ENCODE assay signal across 9 cellular contexts in the genomic region with DNA sequence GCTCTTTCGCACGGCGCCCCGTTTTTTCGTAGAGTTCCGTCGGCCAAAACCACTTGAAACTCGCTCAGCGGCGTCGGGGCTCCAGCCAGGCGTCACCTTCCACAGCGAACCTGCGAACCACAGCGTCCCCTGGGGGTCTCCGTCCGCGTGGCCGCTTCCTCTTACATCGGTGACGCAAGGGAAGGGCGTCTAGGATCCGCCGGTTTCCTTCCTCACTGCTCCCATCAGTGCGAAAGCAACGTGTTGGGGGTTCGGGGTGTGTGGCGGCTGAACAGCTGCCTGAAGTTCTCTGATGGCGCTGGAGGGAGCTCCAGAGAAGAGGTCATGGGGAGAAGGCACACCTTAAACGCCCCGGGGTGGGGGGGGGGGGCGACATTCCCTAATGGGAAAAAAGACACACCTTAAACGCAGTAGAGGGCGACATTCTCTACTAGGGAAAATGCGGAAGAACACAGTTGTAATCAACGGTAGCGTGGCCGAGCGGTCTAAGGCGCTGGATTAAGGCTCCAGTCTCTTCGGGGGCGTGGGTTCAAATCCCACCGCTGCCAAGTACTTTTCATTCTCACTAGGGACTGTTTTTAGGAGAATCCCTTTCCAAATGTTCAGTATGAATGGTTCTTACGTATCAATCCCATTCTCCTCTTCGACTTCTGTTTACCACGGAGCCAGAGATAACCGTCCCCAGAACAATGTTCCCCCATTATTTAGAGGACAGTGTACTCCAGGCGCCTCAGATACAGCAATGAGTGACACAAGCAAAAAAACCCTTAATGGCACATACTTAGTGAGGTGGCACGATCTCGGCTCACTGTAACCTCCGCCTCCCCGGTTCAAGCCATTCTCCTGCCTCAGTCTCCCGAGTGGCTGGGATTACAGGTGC. TPM values are rescaled to one million over a fixed set of nuclear protein-coding genes. Genes with fewer than 3 reads are reported as not detected.
A peak's percentile ranks its signal among the peaks of the same experiment; 100 is the strongest.
DNase-seq lines count a peak whose midpoint lies in the region; ATAC-seq, FAIRE-seq and TF ChIP-seq lines count a peak whose summit lies in the region.
"Had no signal": no experiment of that assay in that cellular context is flagged by ENCODE, and none has a peak within 500 bp of the region (broad histone marks: within the 10 kb centered on the region; RNA-seq: fewer than 3 reads in every experiment).

No MANE protein-coding gene starts in this region.

- H3K4me1 ChIP-seq in HUES64 (ENCODE audit: insufficient read depth, low read length) (peaks cover 3% of the 10 kb centered on the region; the same call in 1 of the 2 replicates), endothelial cell of umbilical vein (ENCODE audit: control insufficient read depth, extremely low read depth, insufficient read depth, low read length) (no peaks in the 10 kb centered on the region)
- peaks cover 0 to 5% of the 10 kb centered on the region in 2 donors for H3K4me1 ChIP-seq in naive thymus-derived CD4-positive, alpha-beta T cell (ENCODE audit: control insufficient read depth in 2 of 2, insufficient read depth in 2 of 2, low read length in 2 of 2)

- peak overlapping the region; percentile 77 for H2AFZ ChIP-seq in endothelial cell of umbilical vein (ENCODE audit: low read depth, low read length)

- H3K9me3 Mint-ChIP-seq in activated CD8-positive, alpha-beta memory T cell treated with anti-CD3 and anti-CD28 coated beads, Interleukin-2, amount 10 ng/mL, durations not matched to agents 7 days and 5 days (ENCODE audit: low read depth): no peaks in the 10 kb centered on the region
- H3K9me3 Mint-ChIP-seq in naive thymus-derived CD4-positive, alpha-beta T cell: peaks cover 0 to 3% (median 0%) of the 10 kb centered on the region in 11 donors
- H3K9me3 Mint-ChIP-seq in stimulated activated naive CD8-positive, alpha-beta T cell treated with anti-CD3 and anti-CD28 coated beads, Interleukin-15, amount 100 ng/mL, for 72 hours: no peaks in the 10 kb centered on the region

- peak; percentile 88 for ATAC-seq in activated CD8-positive, alpha-beta memory T cell treated with anti-CD3 and anti-CD28 coated beads, Interleukin-2, amount 10 ng/mL, durations not matched to agents 7 days and 5 days
- ATAC-seq in naive thymus-derived CD4-positive, alpha-beta T cell: peak; percentile 93
- ATAC-seq in stimulated activated naive CD8-positive, alpha-beta T cell treated with anti-CD3 and anti-CD28 coated beads, Interleukin-15, amount 100 ng/mL, for 72 hours: peak; percentile 88
- ATAC-seq in GM19328 (IDR thresholded peaks at IDR 0.05; ENCODE audit: unreplicated experiment) (no peak), HG03565 (IDR thresholded peaks at IDR 0.05; ENCODE audit: unreplicated experiment) (no peak)

- DNase-seq in AG08395 (ENCODE audit: low spot score) (peak; percentile 28), endothelial cell of umbilical vein (ENCODE audit: low read depth, low spot score) (peak; percentile 66)
- DNase-seq in activated CD8-positive, alpha-beta memory T cell treated with anti-CD3 and anti-CD28 coated beads, Interleukin-2, amount 10 ng/mL, durations not matched to agents 7 days and 5 days: peak; percentile 83
- DNase-seq in naive thymus-derived CD4-positive, alpha-beta T cell: peak; percentile 57 to 77 (median 71)
- peak; percentile 78 to 86 for DNase-seq in stimulated activated naive CD8-positive, alpha-beta T cell treated with anti-CD3 and anti-CD28 coated beads, Interleukin-15, amount 100 ng/mL, for 72 hours

- no peaks in the 10 kb centered on the region for H3K9me3 ChIP-seq in HUES64 (ENCODE audit: insufficient read depth, low read depth, low read length)
- H3K9me3 ChIP-seq in endothelial cell of umbilical vein (replicated peaks; ENCODE audit: control insufficient read depth, insufficient read depth, low read length): no peaks in the 10 kb centered on the region
- H3K9me3 ChIP-seq in naive thymus-derived CD4-positive, alpha-beta T cell (ENCODE audit: control insufficient read depth in 2 of 3, low read length in 3 of 3): no peaks in the 10 kb centered on the region

- peak overlapping the region; percentile 71 for H3K4me3 ChIP-seq in HUES64 (ENCODE audit: low read length)
- peak overlapping the region in 2 of 3 experiments; percentile 4 to 34 for H3K4me3 ChIP-seq in endothelial cell of umbilical vein (replicated peaks in 1 of 3; ENCODE audit: insufficient read depth in 1 of 3, low read depth in 1 of 3, low read length in 3 of 3)
- H3K4me3 ChIP-seq in naive thymus-derived CD4-positive, alpha-beta T cell (ENCODE audit: low read length): peak overlapping the region; percentile 53

- CTCF ChIA-PET in activated CD8-positive, alpha-beta memory T cell treated with anti-CD3 and anti-CD28 coated beads, Interleukin-2, amount 10 ng/mL, durations not matched to agents 7 days and 5 days (lab: Charles Lee): interaction anchor here (1.3 kb wide), 2 partner anchors 9 to 48 kb away, joined by 3 to 5 read pairs; no protein-coding TSS in a partner anchor
- CTCF ChIA-PET in endothelial cell of umbilical vein (lab: Charles Lee): interaction anchor here (1.0 to 1.2 kb wide), 3 partner anchors 28 to 152 kb away, joined by 3 to 4 read pairs (median 3); no protein-coding TSS in a partner anchor
- CTCF ChIA-PET in naive thymus-derived CD4-positive, alpha-beta T cell (lab: Charles Lee): interaction anchor here (1.3 kb wide), 1 partner anchor 28 kb away, joined by 6 read pairs; no protein-coding TSS in a partner anchor

- peak overlapping the region; percentile 51; the same call in 1 of the 2 replicates for H3K27ac ChIP-seq in HUES64 (ENCODE audit: low read depth, low read length)
- H3K27ac ChIP-seq in endothelial cell of umbilical vein (ENCODE audit: insufficient read depth, low read depth, low read length): no peak overlapping the region
- no peak overlapping the region for H3K27ac ChIP-seq in naive thymus-derived CD4-positive, alpha-beta T cell (ENCODE audit: low read depth, low read length)

- no peaks in the 10 kb centered on the region for H3K9me1 ChIP-seq in endothelial cell of umbilical vein (replicated peaks; ENCODE audit: control insufficient read depth, extremely low read depth, insufficient read depth, low read length)

- no TSS peak for BruUV-seq in endothelial cell of umbilical vein (replicated peaks; lab: Mats Ljungman, UMichigan)

- WGBS in HUES64: 14% methylated on average over 52 of the region's 53 CpGs

- peak overlapping the region; percentile 20 for H3K4me2 ChIP-seq in endothelial cell of umbilical vein (ENCODE audit: insufficient read depth, low read length)

- peaks cover 25% of the 10 kb centered on the region for H3K4me1 Mint-ChIP-seq in activated CD8-positive, alpha-beta memory T cell treated with anti-CD3 and anti-CD28 coated beads, Interleukin-2, amount 10 ng/mL, durations not matched to agents 7 days and 5 days
- peaks cover 6 to 37% (median 31%) of the 10 kb centered on the region in 7 donors for H3K4me1 Mint-ChIP-seq in naive thymus-derived CD4-positive, alpha-beta T cell
- peaks cover 31% of the 10 kb centered on the region for H3K4me1 Mint-ChIP-seq in stimulated activated naive CD8-positive, alpha-beta T cell treated with anti-CD3 and anti-CD28 coated beads, Interleukin-15, amount 100 ng/mL, for 72 hours

- H3K27ac Mint-ChIP-seq in activated CD8-positive, alpha-beta memory T cell treated with anti-CD3 and anti-CD28 coated beads, Interleukin-2, amount 10 ng/mL, durations not matched to agents 7 days and 5 days: no peak overlapping the region
- H3K27ac Mint-ChIP-seq in naive thymus-derived CD4-positive, alpha-beta T cell: peak overlapping the region in 7 of 9 donors; percentile 28 to 82 (median 34)
- H3K27ac Mint-ChIP-seq in stimulated activated naive CD8-positive, alpha-beta T cell treated with anti-CD3 and anti-CD28 coated beads, Interleukin-15, amount 100 ng/mL, for 72 hours: peak overlapping the region; percentile 61 to 95

- TF ChIP-seq CTCF in endothelial cell of umbilical vein (IDR thresholded peaks at IDR 0.05; ENCODE audit: extremely low read depth in 1 of 2, insufficient read depth in 1 of 2, low read depth in 1 of 2, low read length in 2 of 2): peak; percentile 73 to 79

- dilution Hi-C loops in endothelial cell of umbilical vein (cut with MboI; ENCODE audit: extremely low pct_ligation_motif_present, low sequenced_read_pairs): no loop called here

- FAIRE-seq in endothelial cell of umbilical vein (lab: Jason Lieb, UNC): peak; percentile 47

- H3K9ac ChIP-seq in HUES64 (ENCODE audit: low read depth, low read length) (peak overlapping the region; percentile 41), endothelial cell of umbilical vein (replicated peaks; ENCODE audit: extremely low read depth, insufficient read depth, low read length) (peak overlapping the region; percentile 28)

- no peaks in the 10 kb centered on the region for H4K20me1 ChIP-seq in endothelial cell of umbilical vein (replicated peaks; ENCODE audit: control insufficient read depth, extremely low read depth, insufficient read depth, low read length)

- H3K4me3 Mint-ChIP-seq in activated CD8-positive, alpha-beta memory T cell treated with anti-CD3 and anti-CD28 coated beads, Interleukin-2, amount 10 ng/mL, durations not matched to agents 7 days and 5 days: peak overlapping the region; percentile 72
- peak overlapping the region; percentile 79 to 88 (median 84) for H3K4me3 Mint-ChIP-seq in naive thymus-derived CD4-positive, alpha-beta T cell
- peak overlapping the region; percentile 90 to 91 for H3K4me3 Mint-ChIP-seq in stimulated activated naive CD8-positive, alpha-beta T cell treated with anti-CD3 and anti-CD28 coated beads, Interleukin-15, amount 100 ng/mL, for 72 hours

- POLR2A ChIA-PET in endothelial cell of umbilical vein (lab: Charles Lee): no interaction called here
- POLR2A ChIA-PET in naive thymus-derived CD4-positive, alpha-beta T cell (lab: Charles Lee): no interaction called here

- no peaks in the 10 kb centered on the region for H3K27me3 ChIP-seq in HUES64 (ENCODE audit: insufficient read depth, low read length)
- no peaks in the 10 kb centered on the region for H3K27me3 ChIP-seq in endothelial cell of umbilical vein (ENCODE audit: control insufficient read depth in 2 of 2, insufficient read depth in 2 of 2, low read length in 2 of 2)
- H3K27me3 ChIP-seq in naive thymus-derived CD4-positive, alpha-beta T cell (ENCODE audit: control insufficient read depth in 2 of 2, insufficient read depth in 2 of 2, low read length in 2 of 2): no peaks in the 10 kb centered on the region

- H3K36me3 Mint-ChIP-seq in activated CD8-positive, alpha-beta memory T cell treated with anti-CD3 and anti-CD28 coated beads, Interleukin-2, amount 10 ng/mL, durations not matched to agents 7 days and 5 days: no peaks in the 10 kb centered on the region
- H3K36me3 Mint-ChIP-seq in naive thymus-derived CD4-positive, alpha-beta T cell: peaks cover 0 to 4% (median 0%) of the 10 kb centered on the region in 5 donors

- H3K36me3 ChIP-seq in HUES64 (ENCODE audit: insufficient read depth, low read length) (no peaks in the 10 kb centered on the region), endothelial cell of umbilical vein (ENCODE audit: control insufficient read depth in 2 of 2, extremely low read depth in 1 of 2, insufficient read depth in 2 of 2, low read length in 2 of 2) (no peaks in the 10 kb centered on the region)
- no peaks in the 10 kb centered on the region for H3K36me3 ChIP-seq in naive thymus-derived CD4-positive, alpha-beta T cell (ENCODE audit: control insufficient read depth in 2 of 3, insufficient read depth in 3 of 3, low read length in 3 of 3)

- intact Hi-C loops in endothelial cell of umbilical vein (cut with micrococcal nuclease): loop anchor here (1.0 to 10.0 kb wide), 6 partner anchors 16 to 1514 kb away; a partner anchor contains a TSS
- intact Hi-C loops in naive thymus-derived CD4-positive, alpha-beta T cell (cut with micrococcal nuclease): loop anchor here (1.0 to 10.0 kb wide), 8 partner anchors 7 to 904 kb away; a partner anchor contains a TSS

- no peak for TF ChIP-seq POLR2A in endothelial cell of umbilical vein (IDR thresholded peaks at IDR 0.05; ENCODE audit: low read depth, low read length)

- no peaks in the 10 kb centered on the region for H3K79me2 ChIP-seq in endothelial cell of umbilical vein (ENCODE audit: control insufficient read depth, insufficient read depth, low read length)

- peaks cover 38% of the 10 kb centered on the region for H3K27me3 Mint-ChIP-seq in activated CD8-positive, alpha-beta memory T cell treated with anti-CD3 and anti-CD28 coated beads, Interleukin-2, amount 10 ng/mL, durations not matched to agents 7 days and 5 days
- peaks cover 0 to 54% (median 15%) of the 10 kb centered on the region in 5 donors for H3K27me3 Mint-ChIP-seq in naive thymus-derived CD4-positive, alpha-beta T cell
- H3K27me3 Mint-ChIP-seq in stimulated activated naive CD8-positive, alpha-beta T cell treated with anti-CD3 and anti-CD28 coated beads, Interleukin-15, amount 100 ng/mL, for 72 hours: peaks cover 39% of the 10 kb centered on the region

RNA-seq across cellular contexts. Expression of a gene that starts 16.3 kb away (rescaled TPM):
- 0.30 TPM for polyA plus RNA-seq in HUES64 (2013, experiment 1 of 2)
- polyA plus RNA-seq in HUES64 (2013, experiment 2 of 2): 0.44 TPM
- total RNA-seq in activated CD8-positive, alpha-beta memory T cell treated with anti-CD3 and anti-CD28 coated beads, Interleukin-2, amount 10 ng/mL, durations not matched to agents 7 days and 5 days: under 1 TPM; 0.26 to 0.40 TPM
- total RNA-seq in endothelial cell of umbilical vein: 0.35 and 0.55 TPM in 2 replicates
- 0.26 and 0.33 TPM in 2 replicates for polyA plus RNA-seq in endothelial cell of umbilical vein
- polyA plus RNA-seq in endothelial cell of umbilical vein (2011; cell fraction: cytosol; rRNA removed): 0.31 and 0.38 TPM in 2 replicates
- polyA plus RNA-seq in endothelial cell of umbilical vein (2011; cell fraction: nucleus; rRNA removed): 1.3 TPM in 2 replicates
- 0.50 and 0.95 TPM in 2 replicates for polyA plus RNA-seq in endothelial cell of umbilical vein (2012)
- polyA minus RNA-seq in endothelial cell of umbilical vein: 0.30 and 0.44 TPM in 2 replicates
- 0.82 TPM for polyA minus RNA-seq in endothelial cell of umbilical vein (2011; cell fraction: cytosol; rRNA and poly(A)+ RNA removed)
- polyA minus RNA-seq in endothelial cell of umbilical vein (2011; cell fraction: nucleus; rRNA and poly(A)+ RNA removed): 0.24 and 0.29 TPM in 2 replicates
- total RNA-seq in naive thymus-derived CD4-positive, alpha-beta T cell: under 1 TPM; 0.22 to 0.73 (median 0.57) TPM
- polyA plus RNA-seq in naive thymus-derived CD4-positive, alpha-beta T cell: under 1 TPM; 0.08 to 0.47 TPM

RNA-seq across cellular contexts. Expression of a gene that starts 56.2 kb away (rescaled TPM):
- not detected for polyA plus RNA-seq in HUES64 (2013, experiment 1 of 2)
- polyA plus RNA-seq in HUES64 (2013, experiment 2 of 2): not detected
- not detected for total RNA-seq in activated CD8-positive, alpha-beta memory T cell treated with anti-CD3 and anti-CD28 coated beads, Interleukin-2, amount 10 ng/mL, durations not matched to agents 7 days and 5 days
- total RNA-seq in endothelial cell of umbilical vein: not detected in 2 replicates
- not detected in 2 replicates for polyA plus RNA-seq in endothelial cell of umbilical vein
- not detected in 2 replicates for polyA plus RNA-seq in endothelial cell of umbilical vein (2011; cell fraction: cytosol; rRNA removed)
- not detected in 2 replicates for polyA plus RNA-seq in endothelial cell of umbilical vein (2011; cell fraction: nucleus; rRNA removed)
- polyA plus RNA-seq in endothelial cell of umbilical vein (2012): not detected in 2 replicates
- polyA minus RNA-seq in endothelial cell of umbilical vein: not detected in 2 replicates
- not detected for polyA minus RNA-seq in endothelial cell of umbilical vein (2011; cell fraction: cytosol; rRNA and poly(A)+ RNA removed)
- not detected in 2 replicates for polyA minus RNA-seq in endothelial cell of umbilical vein (2011; cell fraction: nucleus; rRNA and poly(A)+ RNA removed)
- not detected for total RNA-seq in naive thymus-derived CD4-positive, alpha-beta T cell
- polyA plus RNA-seq in naive thymus-derived CD4-positive, alpha-beta T cell: not detected
- total RNA-seq: lower leg skin had no signal

Comparison
In these comparisons a context has a peak if more than half of its experiments do, and no peak if none do; other contexts are left out.
1. DNase-seq: peak in every context shown above with its lines; median percentile 83 in activated CD8-positive, alpha-beta memory T cell treated with anti-CD3 and anti-CD28 coated beads, Interleukin-2, amount 10 ng/mL, durations not matched to agents 7 days and 5 days; 82 in stimulated activated naive CD8-positive, alpha-beta T cell treated with anti-CD3 and anti-CD28 coated beads, Interleukin-15, amount 100 ng/mL, for 72 hours; 71 in naive thymus-derived CD4-positive, alpha-beta T cell; 66 in endothelial cell of umbilical vein; 28 in AG08395.
2. H3K4me3 ChIP-seq: peak in every context shown above with its lines; median percentile 71 in HUES64; 53 in naive thymus-derived CD4-positive, alpha-beta T cell; 19 in endothelial cell of umbilical vein.
3. ATAC-seq: peak in activated CD8-positive, alpha-beta memory T cell treated with anti-CD3 and anti-CD28 coated beads, Interleukin-2, amount 10 ng/mL, durations not matched to agents 7 days and 5 days (single experiment), naive thymus-derived CD4-positive, alpha-beta T cell (single experiment) and stimulated activated naive CD8-positive, alpha-beta T cell treated with anti-CD3 and anti-CD28 coated beads, Interleukin-15, amount 100 ng/mL, for 72 hours (single experiment); none in GM19328 (single experiment) and HG03565 (single experiment).
4. Peak in every context shown above with its lines, with median percentiles within 50 percentile points of each other: H3K4me3 Mint-ChIP-seq.